In genomic region chr2:15975261-15975600, GRCh38 we compare ENCODE assay signal across 33 cellular contexts. TPM values are rescaled to one million over a fixed set of nuclear protein-coding genes. Genes with fewer than 3 reads are reported as not detected.
"Had no signal": no experiment of that assay in that cellular context is flagged by ENCODE, and none has a peak within 500 bp of the region (broad histone marks: within the 10 kb centered on the region; RNA-seq: fewer than 3 reads in every experiment).

No MANE protein-coding gene starts in this region.

- FAIRE-seq: islet of Langerhans, kidney, pancreas, small intestine, urothelium cell line had no signal

- H3K4me1 ChIP-seq: left lung, lower lobe of right lung, pancreas, prostate gland, sigmoid colon, spleen, suprapubic skin, tibial artery, upper lobe of right lung had no signal

- ATAC-seq: left colon; left lung; lower lobe of right lung; naive thymus-derived CD8-positive, alpha-beta T cell; pancreas; right cardiac atrium; stimulated activated memory B cell treated with anti-CD40 and anti-IgM and Interleukin-4, amounts not matched to agents 10 μg/mL and 1 μg/mL and 100 μg/mL, for 72 hours; stimulated activated naive CD8-positive, alpha-beta T cell treated with anti-CD3 and anti-CD28 coated beads, Interleukin-15, amount 100 ng/mL, for 72 hours; upper lobe of right lung had no signal

- DNase-seq: hypothalamus; immature natural killer cell; kidney; left colon; left lung; lower lobe of right lung; mesenchymal stem cell; naive thymus-derived CD8-positive, alpha-beta T cell; nucleus accumbens; pancreas; posterior cingulate gyrus; retina; right cardiac atrium; sigmoid colon; small intestine; spleen; stimulated activated CD4-positive, alpha-beta T cell treated with anti-CD3 and anti-CD28 coated beads, Interleukin-1b, Interleukin-23, amount 100 ng/mL, for 48 hours; stimulated activated CD4-positive, alpha-beta T cell treated with anti-CD3 and anti-CD28 coated beads, Interleukin-2, amount 100 ng/mL, for 48 hours; stimulated activated CD4-positive, alpha-beta T cell treated with anti-CD3 and anti-CD28 coated beads, Interleukin-4, amount 100 ng/mL, for 4 hours; stimulated activated CD8-positive, alpha-beta memory T cell treated with anti-CD3 and anti-CD28 coated beads, Interleukin-4, amount 100 ng/mL, for 48 hours; stimulated activated naive CD4-positive, alpha-beta T cell treated with Interleukin-2 at 50 U/mL for 16 hours; stimulated activated naive CD8-positive, alpha-beta T cell treated with anti-CD3 and anti-CD28 coated beads, Interleukin-15, amount 100 ng/mL, for 72 hours; tibial artery; trophoblast cell; upper lobe of right lung had no signal

- H3K4me3 ChIP-seq: left lung, lower lobe of right lung, pancreas, prostate gland, sigmoid colon, spleen, suprapubic skin, thoracic aorta, tibial artery, upper lobe of right lung had no signal

- H3K36me3 ChIP-seq: left lung, lower lobe of right lung, pancreas, prostate gland, sigmoid colon, spleen, suprapubic skin, thoracic aorta, tibial artery, upper lobe of right lung had no signal

- H3K9me3 ChIP-seq: left lung, lower lobe of right lung, pancreas, prostate gland, sigmoid colon, spleen, suprapubic skin, thoracic aorta, tibial artery, upper lobe of right lung had no signal

- H3K27me3 ChIP-seq: pancreas, sigmoid colon, suprapubic skin, upper lobe of right lung had no signal

- H3K27ac ChIP-seq: left lung, lower lobe of right lung, pancreas, prostate gland, sigmoid colon, spleen, suprapubic skin, thoracic aorta, tibial artery, upper lobe of right lung had no signal

RNA-seq across cellular contexts. Expression of gene MYCN, which starts 34.9 kb away (rescaled TPM):
- total RNA-seq: osteoblast had no signal
- polyA plus RNA-seq: immature natural killer cell; mammary epithelial cell; naive thymus-derived CD8-positive, alpha-beta T cell had no signal
